ENCODE assay signal across 16 cellular contexts in genomic region chr14:101774006-101774755, GRCh38. TPM values are rescaled to one million over a fixed set of nuclear protein-coding genes. Genes with fewer than 3 reads are reported as not detected.
DNase-seq lines count a peak whose midpoint lies in the region; ATAC-seq and TF ChIP-seq lines count a peak whose summit lies in the region.
"Had no signal": no experiment of that assay in that cellular context is flagged by ENCODE, and none has a peak within 500 bp of the region (broad histone marks: within the 10 kb centered on the region; RNA-seq: fewer than 3 reads in every experiment).

No MANE protein-coding gene starts in this region.

- H3K36me3 ChIP-seq in DND-41 (ENCODE audit: insufficient read depth, low read length) (no peaks in the 10 kb centered on the region), MM.1S (replicated peaks; ENCODE audit: insufficient read depth, low read length) (no peaks in the 10 kb centered on the region)
- H3K36me3 ChIP-seq: cardiac muscle cell, HAP-1, sigmoid colon, tibial artery had no signal

- H2AFZ ChIP-seq in DND-41 (ENCODE audit: low read depth, low read length) (peak overlapping the region; percentile 37), MM.1S (ENCODE audit: low read length) (peak overlapping the region; percentile 35; the same call in 1 of the 2 replicates)

- H3K4me1 Mint-ChIP-seq in naive thymus-derived CD8-positive, alpha-beta T cell = peaks cover 10 to 57% (median 36%) of the 10 kb centered on the region in 4 donors

- H3K9ac ChIP-seq in DND-41 (ENCODE audit: low read depth, low read length) = peak overlapping the region; percentile 49
- H3K9ac ChIP-seq in MM.1S (ENCODE audit: low read length) = peak overlapping the region; percentile 13; the same call in 1 of the 2 replicates

- peaks cover 0 to 3% (median 0%) of the 10 kb centered on the region in 3 donors for H3K36me3 Mint-ChIP-seq in naive thymus-derived CD8-positive, alpha-beta T cell

- ATAC-seq in DND-41 (ENCODE audit: insufficient read depth, low read depth) (peak; percentile 84), HG03442 (IDR thresholded peaks at IDR 0.05; ENCODE audit: unreplicated experiment) (no peak), HG03457 (IDR thresholded peaks at IDR 0.05; ENCODE audit: unreplicated experiment) (no peak), GM18858 (IDR thresholded peaks at IDR 0.05; ENCODE audit: unreplicated experiment) (no peak)
- ATAC-seq in naive thymus-derived CD8-positive, alpha-beta T cell = peak in 1 of 2 donors; percentile 25
- ATAC-seq: activated CD4-positive, alpha-beta T cell treated with anti-CD3 and anti-CD28 coated beads for 36 hours; mucosa of descending colon had no signal

- H3K27me3 Mint-ChIP-seq in naive thymus-derived CD8-positive, alpha-beta T cell = peaks cover 0 to 3% (median 0%) of the 10 kb centered on the region in 5 donors

- no peaks in the 10 kb centered on the region for H3K9me3 Mint-ChIP-seq in naive thymus-derived CD8-positive, alpha-beta T cell
- H3K9me3 Mint-ChIP-seq: activated T-helper 2 cell treated with anti-CD3 and anti-CD28 coated beads, Interferon-gamma antibody, Interleukin-2, Interleukin-4, amounts not matched to agents 10 μg/mL and 5 μg/mL and 100 μg/mL, durations not matched to agents 14 hours and 24 hours and 36 hours had no signal

- peak overlapping the region; percentile 98 for H3K27ac ChIP-seq in DND-41 (ENCODE audit: low read length)
- H3K27ac ChIP-seq in MM.1S (ENCODE audit: low read length) = peak overlapping the region; percentile 67
- peak overlapping the region; percentile 72 for H3K27ac ChIP-seq in angular gyrus (ENCODE audit: low read depth, low read length)
- H3K27ac ChIP-seq: cardiac muscle cell, sigmoid colon, tibial artery had no signal

- H3K27me3 ChIP-seq in DND-41 (ENCODE audit: insufficient read depth, low read length, poor library complexity) (no peaks in the 10 kb centered on the region), MM.1S (replicated peaks; ENCODE audit: insufficient read depth, low read length) (no peaks in the 10 kb centered on the region)
- H3K27me3 ChIP-seq: sigmoid colon, tibial artery had no signal

- H3K4me2 ChIP-seq in DND-41 (ENCODE audit: insufficient read depth, low read length) = peak overlapping the region; percentile 63
- peak overlapping the region; percentile 43; the same call in 1 of the 2 replicates for H3K4me2 ChIP-seq in MM.1S (ENCODE audit: low read depth, low read length)

- H3K9me3 ChIP-seq in DND-41 (ENCODE audit: insufficient read depth, low read length, severe bottlenecking) (no peaks in the 10 kb centered on the region), MM.1S (replicated peaks; ENCODE audit: insufficient read depth, low read length) (no peaks in the 10 kb centered on the region)
- H3K9me3 ChIP-seq: HAP-1, mucosa of descending colon, sigmoid colon, tibial artery had no signal

- POLR2A ChIA-PET in naive thymus-derived CD8-positive, alpha-beta T cell (lab: Charles Lee) = no interaction called here

- no peak for TF ChIP-seq CTCF in DND-41 (IDR thresholded peaks at IDR 0.05; ENCODE audit: borderline replicate concordance, extremely low read depth, low read length, poor library complexity, severe bottlenecking)
- TF ChIP-seq CTCF in MM.1S (IDR thresholded peaks at IDR 0.05; ENCODE audit: low read length) = no peak

- peak; percentile 87 for DNase-seq in DND-41
- DNase-seq in MM.1S = peak; percentile 12
- no peak for DNase-seq in naive thymus-derived CD8-positive, alpha-beta T cell
- no peak for DNase-seq in NCI-H774 (lab: John Stamatoyannopoulos, UW)
- DNase-seq: activated CD4-positive, alpha-beta T cell treated with anti-CD3 and anti-CD28 coated beads for 36 hours; mucosa of descending colon; NCI-H446 treated with DMSO at 0.1 percent for 48 hours; sigmoid colon; tibial artery had no signal

- peaks cover 64% of the 10 kb centered on the region for H3K4me1 ChIP-seq in DND-41 (ENCODE audit: insufficient read depth, low read length)
- peaks cover 26% of the 10 kb centered on the region for H3K4me1 ChIP-seq in MM.1S (ENCODE audit: low read length)
- H3K4me1 ChIP-seq: HAP-1 had no signal

- H3K27ac Mint-ChIP-seq in naive thymus-derived CD8-positive, alpha-beta T cell = peak overlapping the region in 6 of 10 donors; percentile 12 to 72 (median 22)
- H3K27ac Mint-ChIP-seq: activated CD4-positive, alpha-beta T cell treated with anti-CD3 and anti-CD28 coated beads for 36 hours; activated T-helper 2 cell treated with anti-CD3 and anti-CD28 coated beads, Interferon-gamma antibody, Interleukin-2, Interleukin-4, amounts not matched to agents 10 μg/mL and 5 μg/mL and 100 μg/mL, durations not matched to agents 14 hours and 24 hours and 36 hours had no signal

- H3K4me3 ChIP-seq in DND-41 (ENCODE audit: low read depth in 1 of 2, low read length in 2 of 2) = peak overlapping the region in 1 of 2 experiments; percentile 40; a peak in 2 of 4 replicates
- no peak overlapping the region for H3K4me3 ChIP-seq in MM.1S (ENCODE audit: low read length)
- H3K4me3 ChIP-seq: cardiac muscle cell, HAP-1, mucosa of descending colon, sigmoid colon, tibial artery had no signal

- H4K20me1 ChIP-seq in DND-41 (ENCODE audit: insufficient read depth, low read length) (no peaks in the 10 kb centered on the region), MM.1S (ENCODE audit: insufficient read depth, low read length) (no peaks in the 10 kb centered on the region)

- H3K9me2 ChIP-seq in MM.1S (replicated peaks; ENCODE audit: insufficient read depth, low read length) = no peaks in the 10 kb centered on the region

- peaks cover 11% of the 10 kb centered on the region for H3F3A ChIP-seq in MM.1S (ENCODE audit: insufficient read depth, low read length)

- peaks cover 23% of the 10 kb centered on the region for H3K79me2 ChIP-seq in DND-41 (ENCODE audit: insufficient read depth, low read length)
- no peaks in the 10 kb centered on the region for H3K79me2 ChIP-seq in MM.1S (ENCODE audit: low read length)

- H3K4me3 Mint-ChIP-seq in naive thymus-derived CD8-positive, alpha-beta T cell = peak overlapping the region in 1 of 10 donors; percentile 65
- H3K4me3 Mint-ChIP-seq: activated CD4-positive, alpha-beta T cell treated with anti-CD3 and anti-CD28 coated beads for 36 hours had no signal

RNA-seq across cellular contexts. Expression of gene PPP2R5C, which starts 12.7 kb away (rescaled TPM):
- total RNA-seq in naive thymus-derived CD8-positive, alpha-beta T cell = 100 to 1,000 TPM; 411 to 418 TPM
- polyA plus RNA-seq in naive thymus-derived CD8-positive, alpha-beta T cell = 100 to 1,000 TPM; 143 to 237 (median 172) TPM

Comparison
In these comparisons a context has a peak if more than half of its experiments do, and no peak if none do; other contexts are left out.
1. DNase-seq: peak in DND-41 (single experiment) and MM.1S (single experiment); none in naive thymus-derived CD8-positive, alpha-beta T cell (0 of 10) and NCI-H774 (single experiment).
2. Peak in every context shown above with its lines, with median percentiles within 50 percentile points of each other: H3K27ac ChIP-seq.